22 cellular contexts compared by ENCODE assay signal in the genomic region with DNA sequence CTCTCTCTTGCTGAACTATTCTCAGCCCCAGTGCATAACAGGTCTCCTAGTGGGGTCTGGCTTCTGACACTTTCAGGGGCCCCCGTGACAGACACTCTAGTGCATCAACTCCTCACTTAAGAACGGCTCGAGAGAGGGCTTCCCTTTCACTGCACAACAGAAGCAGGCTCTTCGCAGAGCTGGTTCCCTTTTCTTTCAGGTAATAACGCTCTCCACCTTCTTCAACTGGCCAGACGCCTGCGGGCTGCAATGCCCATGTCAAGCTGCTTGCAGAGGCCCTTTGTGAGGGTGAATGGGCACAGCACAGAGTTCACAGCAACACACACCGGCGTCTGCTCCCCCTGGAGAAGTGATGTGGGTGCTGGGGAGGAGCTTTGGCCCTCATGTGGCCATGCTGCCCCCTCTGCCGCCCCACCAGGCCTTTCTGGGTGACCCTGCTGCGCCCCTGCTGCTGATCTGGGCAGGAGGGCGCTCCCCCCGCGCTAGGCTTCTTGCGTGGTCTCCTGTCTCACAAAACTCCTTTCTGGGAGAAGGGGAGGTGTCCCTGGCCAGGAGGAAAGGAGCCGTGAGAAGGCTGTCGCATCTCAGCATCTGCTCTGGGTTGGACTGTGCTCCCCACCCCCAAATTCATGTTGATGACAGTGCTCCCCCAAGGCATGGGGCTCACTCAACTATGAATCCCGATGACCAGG. TPM values are rescaled to one million over a fixed set of nuclear protein-coding genes. Genes with fewer than 3 reads are reported as not detected.
DNase-seq lines count a peak whose midpoint lies in the region; ATAC-seq, FAIRE-seq and TF ChIP-seq lines count a peak whose summit lies in the region.
"Had no signal": no experiment of that assay in that cellular context is flagged by ENCODE, and none has a peak within 500 bp of the region (broad histone marks: within the 10 kb centered on the region; RNA-seq: fewer than 3 reads in every experiment).

No MANE protein-coding gene starts in this region.

- no peak for TF ChIP-seq POLR2A in GM12878 (IDR thresholded peaks at IDR 0.05; ENCODE audit: low read depth, low read length)

- no peak for TF ChIP-seq RAD21 in GM12878 (IDR thresholded peaks at IDR 0.05; ENCODE audit: insufficient read depth, low read depth, low read length)

- H3K27ac Mint-ChIP-seq in activated CD8-positive, alpha-beta memory T cell treated with anti-CD3 and anti-CD28 coated beads, Interleukin-2, amount 10 ng/mL, durations not matched to agents 7 days and 5 days = peak overlapping the region; percentile 12
- H3K27ac Mint-ChIP-seq in H9 (no peak overlapping the region), chondrocyte (ENCODE audit: unreplicated experiment) (no peak overlapping the region)
- H3K27ac Mint-ChIP-seq: stimulated activated memory B cell treated with anti-CD40 and anti-IgM and Interleukin-4, amounts not matched to agents 10 μg/mL and 1 μg/mL and 100 μg/mL, for 72 hours; T-helper 1 cell treated with Interleukin-12 subunit alpha and Interleukin-12 subunit beta and Interleukin-4 antibody, amounts not matched to agents 30 μg/mL and 1 μg/mL, for 36 hours had no signal

- CTCF ChIA-PET in activated CD8-positive, alpha-beta memory T cell treated with anti-CD3 and anti-CD28 coated beads, Interleukin-2, amount 10 ng/mL, durations not matched to agents 7 days and 5 days (lab: Charles Lee) = no interaction called here
- CTCF ChIA-PET in GM12878 (lab: Yijun Ruan, JAX) = no interaction called here

- peak overlapping the region; percentile 33; the same call in 1 of the 2 replicates for H3K4me3 ChIP-seq in GM12878
- H3K4me3 ChIP-seq in skeletal muscle satellite cell (ENCODE audit: low read length) = no peak overlapping the region
- H3K4me3 ChIP-seq: lung had no signal

- POLR2A ChIA-PET in GM12878 (lab: Charles Lee) = no interaction called here

- in situ Hi-C loops in GM12878 (cut with MboI) = loop anchor here (5.0 kb wide), 1 partner anchor 310 kb away; no protein-coding TSS in a partner anchor

- H3K4me1 Mint-ChIP-seq in activated CD8-positive, alpha-beta memory T cell treated with anti-CD3 and anti-CD28 coated beads, Interleukin-2, amount 10 ng/mL, durations not matched to agents 7 days and 5 days = peaks cover 64% of the 10 kb centered on the region
- peaks cover 15 to 18% of the 10 kb centered on the region in 2 experiments for H3K4me1 Mint-ChIP-seq in H9
- peaks cover 47% of the 10 kb centered on the region for H3K4me1 Mint-ChIP-seq in chondrocyte (ENCODE audit: low read depth)

- no peak overlapping the region for H3K9ac ChIP-seq in H9 (ENCODE audit: extremely low read depth, insufficient read length, low read length)
- peak overlapping the region; percentile 23; the same call in 1 of the 2 replicates for H3K9ac ChIP-seq in GM12878 (ENCODE audit: control insufficient read depth, insufficient read depth, low read length)
- peak overlapping the region; percentile 3 for H3K9ac ChIP-seq in skeletal muscle satellite cell (ENCODE audit: low read depth, low read length)

- H3K18ac ChIP-seq in H9 (ENCODE audit: insufficient read length, low read depth, low read length) = no peak overlapping the region

- H4K20me1 ChIP-seq in H9 (ENCODE audit: control insufficient read depth, insufficient read depth, insufficient read length) = no peaks in the 10 kb centered on the region
- no peaks in the 10 kb centered on the region for H4K20me1 ChIP-seq in GM12878 (ENCODE audit: control insufficient read depth, insufficient read depth)

- no peaks in the 10 kb centered on the region for H3K9me3 ChIP-seq in H9 (ENCODE audit: control insufficient read depth, low read depth, low read length)
- no peaks in the 10 kb centered on the region for H3K9me3 ChIP-seq in GM12878 (replicated peaks; ENCODE audit: control insufficient read depth, insufficient read depth, low read length)
- no peaks in the 10 kb centered on the region for H3K9me3 ChIP-seq in skeletal muscle satellite cell (replicated peaks; ENCODE audit: low read length)

- no peak overlapping the region for H3K23ac ChIP-seq in H9 (ENCODE audit: insufficient read length, low read depth, low read length)

- no peak overlapping the region for H4K91ac ChIP-seq in H9 (ENCODE audit: insufficient read length, low read depth, low read length)

- H3K4me3 Mint-ChIP-seq in activated CD8-positive, alpha-beta memory T cell treated with anti-CD3 and anti-CD28 coated beads, Interleukin-2, amount 10 ng/mL, durations not matched to agents 7 days and 5 days = no peak overlapping the region
- peak overlapping the region; percentile 39 to 63; a peak in 2 of 5 replicates for H3K4me3 Mint-ChIP-seq in H9
- H3K4me3 Mint-ChIP-seq in chondrocyte (ENCODE audit: unreplicated experiment) = no peak overlapping the region
- H3K4me3 Mint-ChIP-seq: stimulated activated memory B cell treated with anti-CD40 and anti-IgM and Interleukin-4, amounts not matched to agents 10 μg/mL and 1 μg/mL and 100 μg/mL, for 72 hours had no signal

- H3K14ac ChIP-seq in H9 (ENCODE audit: insufficient read depth, low read length) = no peak overlapping the region

- no peak overlapping the region for H3K56ac ChIP-seq in H9 (ENCODE audit: insufficient read length, low read depth, low read length)

- H3K36me3 ChIP-seq in GM12878 (ENCODE audit: control insufficient read depth in 2 of 2, insufficient read depth in 2 of 2, low read length in 1 of 2) (peaks cover 13 to 21% of the 10 kb centered on the region in 2 experiments), skeletal muscle satellite cell (ENCODE audit: insufficient read depth, low read length) (peaks cover 23% of the 10 kb centered on the region)

- H2BK20ac ChIP-seq in H9 (ENCODE audit: low read depth, low read length, poor library complexity, severe bottlenecking) = no peak overlapping the region

- H2BK5ac ChIP-seq in H9 (ENCODE audit: insufficient read length, low read length) = no peak overlapping the region

- no peaks in the 10 kb centered on the region for H3K27me3 Mint-ChIP-seq in activated CD8-positive, alpha-beta memory T cell treated with anti-CD3 and anti-CD28 coated beads, Interleukin-2, amount 10 ng/mL, durations not matched to agents 7 days and 5 days
- H3K27me3 Mint-ChIP-seq in H9 (ENCODE audit: low read depth) (no peaks in the 10 kb centered on the region), chondrocyte (ENCODE audit: low read depth) (no peaks in the 10 kb centered on the region)
- H3K27me3 Mint-ChIP-seq: stimulated activated memory B cell treated with anti-CD40 and anti-IgM and Interleukin-4, amounts not matched to agents 10 μg/mL and 1 μg/mL and 100 μg/mL, for 72 hours had no signal

- H3K4me2 ChIP-seq in H9 (ENCODE audit: insufficient read depth, insufficient read length, low read length) (no peak overlapping the region), GM12878 (ENCODE audit: control insufficient read depth, insufficient read depth) (peak overlapping the region; percentile 98), skeletal muscle satellite cell (ENCODE audit: low read length) (peak overlapping the region; percentile 23)

- ATAC-seq in activated CD8-positive, alpha-beta memory T cell treated with anti-CD3 and anti-CD28 coated beads, Interleukin-2, amount 10 ng/mL, durations not matched to agents 7 days and 5 days = no peak
- ATAC-seq in GM12878 = no peak
- ATAC-seq: Right ventricle myocardium inferior; stimulated activated memory B cell treated with anti-CD40 and anti-IgM and Interleukin-4, amounts not matched to agents 10 μg/mL and 1 μg/mL and 100 μg/mL, for 72 hours had no signal

- TF ChIP-seq EP300 in GM12878 (IDR thresholded peaks at IDR 0.05; ENCODE audit: borderline replicate concordance in 1 of 2, control insufficient read depth in 1 of 2, low read depth in 2 of 2, low read length in 2 of 2) = no peak

- no peak overlapping the region for H3K27ac ChIP-seq in H9 (ENCODE audit: insufficient read length, low read depth, low read length)
- no peak overlapping the region for H3K27ac ChIP-seq in GM12878 (ENCODE audit: control insufficient read depth, insufficient read depth)

- no peak overlapping the region for H2AFZ ChIP-seq in H9 (ENCODE audit: low read length)
- H2AFZ ChIP-seq in GM12878 (ENCODE audit: control insufficient read depth, low read depth, low read length) = no peak overlapping the region

- peaks cover 34% of the 10 kb centered on the region for H3K36me3 Mint-ChIP-seq in activated CD8-positive, alpha-beta memory T cell treated with anti-CD3 and anti-CD28 coated beads, Interleukin-2, amount 10 ng/mL, durations not matched to agents 7 days and 5 days
- H3K36me3 Mint-ChIP-seq in H9 (ENCODE audit: insufficient read depth in 1 of 3, low read depth in 3 of 3) (peaks cover 14 to 29% (median 29%) of the 10 kb centered on the region in 3 experiments), chondrocyte (ENCODE audit: low read depth) (peaks cover 2% of the 10 kb centered on the region)

- H3K23me2 ChIP-seq in H9 (ENCODE audit: insufficient read length, low read depth, low read length, poor library complexity, severe bottlenecking) = peaks cover 14% of the 10 kb centered on the region

- H4K5ac ChIP-seq in H9 (ENCODE audit: insufficient read length, low read depth, low read length) = no peak overlapping the region

- RAD21 ChIA-PET in GM12878 (lab: Charles Lee; ENCODE audit: unreplicated experiment) = interaction anchor here (2.0 kb wide), 1 partner anchor 33 kb away, joined by 10 read pairs; no protein-coding TSS in a partner anchor

- DNase-seq in activated CD8-positive, alpha-beta memory T cell treated with anti-CD3 and anti-CD28 coated beads, Interleukin-2, amount 10 ng/mL, durations not matched to agents 7 days and 5 days = no peak
- DNase-seq in activated CD8-positive, alpha-beta memory T cell treated with anti-CD3 and anti-CD28 coated beads for 24 hours = no peak
- DNase-seq in H9 (no peak), GM12878 (ENCODE audit: low read depth, low spot score) (no peak), NCI-H1436 treated with DMSO at 0.1 percent for 48 hours (lab: John Stamatoyannopoulos, UW) (no peak), cerebellum (ENCODE audit: low spot score) (no peak), chondrocyte (ENCODE audit: low spot score) (no peak)
- DNase-seq: activated CD4-positive, CD25-positive, alpha-beta regulatory T cell; activated CD8-positive, alpha-beta memory T cell treated with anti-CD3 and anti-CD28 coated beads, Interleukin-2, amount 50 U/mL, for 48 hours; amniotic stem cell; CD4-positive, alpha-beta memory T cell; MM.1S; NCI-H1694 treated with DMSO at 0.1 percent for 48 hours; NCI-H446 treated with DMSO at 0.1 percent for 48 hours; trophoblast cell had no signal

- no peak overlapping the region for H2BK120ac ChIP-seq in H9 (ENCODE audit: low read depth, low read length, poor library complexity, severe bottlenecking)

- H3T11ph ChIP-seq in H9 (ENCODE audit: low read length) = no peak overlapping the region

- SMC1A ChIA-PET in GM12878 (lab: Charles Lee; ENCODE audit: uncharacterized antibody, unreplicated experiment) = interaction anchor here (0.9 kb wide), 1 partner anchor 24 kb away, joined by 3 read pairs; no protein-coding TSS in a partner anchor

- H2AK5ac ChIP-seq in H9 (ENCODE audit: insufficient read length, low read length) = no peak overlapping the region

- no CpG with 5 or more reads among the region's 18 CpGs for WGBS in H9 (ENCODE audit: extremely low coverage, insufficient read length, low lambda C conversion rate)
- WGBS in GM12878 (ENCODE audit: insufficient coverage, insufficient replicate concordance, low lambda C conversion rate, missing lambda C conversion rate) = 95% methylated on average over 18 of the region's 18 CpGs

- H3K79me1 ChIP-seq in H9 (ENCODE audit: insufficient read depth, low read depth, low read length, poor library complexity, severe bottlenecking) = peaks cover 6% of the 10 kb centered on the region

- no peaks in the 10 kb centered on the region for H3K27me3 ChIP-seq in H9 (ENCODE audit: insufficient read depth, low read length)
- H3K27me3 ChIP-seq in GM12878 (replicated peaks in 1 of 2; ENCODE audit: control insufficient read depth in 2 of 2, insufficient read depth in 2 of 2, low read length in 1 of 2) = no peaks in the 10 kb centered on the region
- H3K27me3 ChIP-seq in skeletal muscle satellite cell (ENCODE audit: control insufficient read depth, insufficient read depth, low read length) = no peaks in the 10 kb centered on the region

- no TSS peak for BruUV-seq in GM12878 (replicated peaks; lab: Mats Ljungman, UMichigan)

- H3K4ac ChIP-seq in H9 (ENCODE audit: low read depth, low read length) = no peak overlapping the region

- H3K9me3 Mint-ChIP-seq in activated CD8-positive, alpha-beta memory T cell treated with anti-CD3 and anti-CD28 coated beads, Interleukin-2, amount 10 ng/mL, durations not matched to agents 7 days and 5 days (ENCODE audit: low read depth) = no peaks in the 10 kb centered on the region
- H3K9me3 Mint-ChIP-seq in H9 = peaks cover 0 to 3% of the 10 kb centered on the region in 2 experiments; a peak in 1 of 5 replicates
- peaks cover 3% of the 10 kb centered on the region for H3K9me3 Mint-ChIP-seq in chondrocyte (ENCODE audit: low read depth)
- H3K9me3 Mint-ChIP-seq: stimulated activated memory B cell treated with anti-CD40 and anti-IgM and Interleukin-4, amounts not matched to agents 10 μg/mL and 1 μg/mL and 100 μg/mL, for 72 hours; T-helper 1 cell treated with Interleukin-12 subunit alpha and Interleukin-12 subunit beta and Interleukin-4 antibody, amounts not matched to agents 30 μg/mL and 1 μg/mL, for 36 hours had no signal

- FAIRE-seq in GM12878 (lab: Jason Lieb, UNC) = no peak
- FAIRE-seq: endometrium, islet of Langerhans had no signal

- H3K4me1 ChIP-seq in H9 (ENCODE audit: insufficient read depth, low read length) = no peaks in the 10 kb centered on the region
- H3K4me1 ChIP-seq in GM12878 (ENCODE audit: control insufficient read depth, insufficient read depth, low read length) = peaks cover 28% of the 10 kb centered on the region
- H3K4me1 ChIP-seq in skeletal muscle satellite cell (ENCODE audit: control insufficient read depth, insufficient read depth, low read length) = peaks cover 68% of the 10 kb centered on the region

- no peak overlapping the region for H4K8ac ChIP-seq in H9 (replicated peaks; ENCODE audit: insufficient read length, low read depth, low read length)

- H2BK15ac ChIP-seq in H9 (ENCODE audit: low read depth, low read length) = no peak overlapping the region

- H2BK12ac ChIP-seq in H9 (ENCODE audit: insufficient read length, low read depth, low read length) = no peak overlapping the region

- no peak for TF ChIP-seq CTCF in H9 (conservative IDR thresholded peaks at IDR 0.05)
- TF ChIP-seq CTCF in GM12878 (IDR thresholded peaks at IDR 0.05 in 2 of 3, conservative IDR thresholded peaks at IDR 0.05 in 1 of 3; ENCODE audit: control insufficient read depth in 2 of 3, extremely low read depth in 1 of 3, insufficient read depth in 1 of 3, low read depth in 3 of 3, low read length in 3 of 3) = no peak
- no peak for TF ChIP-seq CTCF in chondrocyte (IDR thresholded peaks at IDR 0.05)

- H3K79me2 ChIP-seq in H9 (ENCODE audit: insufficient read depth, low read length) (peaks cover 3% of the 10 kb centered on the region; the same call in 1 of the 2 replicates), GM12878 (ENCODE audit: control insufficient read depth, insufficient read depth, low read length) (peaks cover 56% of the 10 kb centered on the region)

- intact Hi-C loops in GM12878 (cut with micrococcal nuclease; ENCODE audit: unreplicated experiment) = loop anchor here (10.0 kb wide), 1 partner anchor 482 kb away; no protein-coding TSS in a partner anchor

RNA-seq across cellular contexts. Expression of gene MRPL36, which starts 2.4 kb away (rescaled TPM):
- total RNA-seq in activated CD8-positive, alpha-beta memory T cell treated with anti-CD3 and anti-CD28 coated beads, Interleukin-2, amount 10 ng/mL, durations not matched to agents 7 days and 5 days = 10 to 100 TPM; 62.0 to 84.7 TPM
- total RNA-seq in H9 (2021) (67.3 and 68.9 TPM in 2 replicates), GM12878 (2014; rRNA removed) (106 and 109 TPM in 2 replicates), GM12878 (2014; rRNA removed; fragmentation: Illumina TruSeq; extraction: Trizol) (86.8 and 103 TPM in 2 replicates), GM12878 (2021) (89.2 and 95.9 TPM in 2 replicates), cerebellum (15.0 TPM), chondrocyte (37.4 to 50.8 TPM (median 48.3 TPM) in 3 replicates)
- 10.8 and 11.5 TPM in 2 replicates for total RNA-seq in GM12878 (2013; cell fraction: nucleolus; rRNA removed)
- polyA plus RNA-seq in GM12878 (2011; ENCODE audit: low read depth) = 83.9 TPM
- polyA plus RNA-seq in GM12878 (2011; rRNA removed) (93.2 and 130 TPM in 2 replicates), GM12878 (2014; fragmentation: Illumina TruSeq; extraction: Trizol) (47.1 and 105 TPM in 2 replicates), GM12878 (2014; fragmentation: Nextera tagmentation; extraction: Ambion mirVana) (100 to 1,000 TPM; 510 to 559 TPM), GM12878 (2014; rRNA removed) (156 and 175 TPM in 2 replicates), GM12878 (2016; fragmentation: Nextera tagmentation; extraction: Ambion mirVana) (100 to 1,000 TPM; 219 to 221 TPM)
- polyA plus RNA-seq in GM12878 (2011; cell fraction: cytosol; rRNA removed) = 93.4 and 134 TPM in 2 replicates
- 68.3 and 75.4 TPM in 2 replicates for polyA plus RNA-seq in GM12878 (2011; cell fraction: nucleus; rRNA removed)
- 82.7 and 85.4 TPM in 2 replicates for polyA plus RNA-seq in GM12878 (2012)
- 47.8 and 60.0 TPM in 2 replicates for polyA minus RNA-seq in GM12878 (2011; rRNA and poly(A)+ RNA removed)
- polyA minus RNA-seq in GM12878 (2011; cell fraction: cytosol; rRNA and poly(A)+ RNA removed) = 21.2 and 24.9 TPM in 2 replicates
- 29.1 and 36.6 TPM in 2 replicates for polyA minus RNA-seq in GM12878 (2011; cell fraction: nucleus; rRNA and poly(A)+ RNA removed)
- 54.8 and 71.0 TPM in 2 replicates for total RNA-seq in skeletal muscle satellite cell (2012; rRNA removed)

RNA-seq across cellular contexts. Expression of gene NDUFS6, which starts 4.0 kb away (rescaled TPM):
- total RNA-seq in activated CD8-positive, alpha-beta memory T cell treated with anti-CD3 and anti-CD28 coated beads, Interleukin-2, amount 10 ng/mL, durations not matched to agents 7 days and 5 days = 10 to 100 TPM; 35.2 to 37.5 TPM
- 62.5 and 63.7 TPM in 2 replicates for total RNA-seq in H9 (2021)
- total RNA-seq in GM12878 (2013; cell fraction: nucleolus; rRNA removed) = 4.4 and 7.1 TPM in 2 replicates
- 55.3 and 57.1 TPM in 2 replicates for total RNA-seq in GM12878 (2014; rRNA removed)
- total RNA-seq in GM12878 (2014; rRNA removed; fragmentation: Illumina TruSeq; extraction: Trizol) = 49.5 and 60.4 TPM in 2 replicates
- 56.4 and 57.5 TPM in 2 replicates for total RNA-seq in GM12878 (2021)
- 14.7 TPM for polyA plus RNA-seq in GM12878 (2011; ENCODE audit: low read depth)
- 35.6 and 38.7 TPM in 2 replicates for polyA plus RNA-seq in GM12878 (2011; rRNA removed)
- 88.2 and 134 TPM in 2 replicates for polyA plus RNA-seq in GM12878 (2011; cell fraction: cytosol; rRNA removed)
- 38.2 and 92.1 TPM in 2 replicates for polyA plus RNA-seq in GM12878 (2011; cell fraction: nucleus; rRNA removed)
- polyA plus RNA-seq in GM12878 (2012) = 47.9 and 84.2 TPM in 2 replicates
- 12.1 and 29.4 TPM in 2 replicates for polyA plus RNA-seq in GM12878 (2014; fragmentation: Illumina TruSeq; extraction: Trizol)
- 10 to 100 TPM; 20.7 to 59.0 TPM for polyA plus RNA-seq in GM12878 (2014; fragmentation: Nextera tagmentation; extraction: Ambion mirVana)
- 80.9 and 98.9 TPM in 2 replicates for polyA plus RNA-seq in GM12878 (2014; rRNA removed)
- 100 to 1,000 TPM; 195 to 213 TPM for polyA plus RNA-seq in GM12878 (2016; fragmentation: Nextera tagmentation; extraction: Ambion mirVana)
- 11.6 and 15.6 TPM in 2 replicates for polyA minus RNA-seq in GM12878 (2011; rRNA and poly(A)+ RNA removed)
- polyA minus RNA-seq in GM12878 (2011; cell fraction: cytosol; rRNA and poly(A)+ RNA removed) = 13.9 and 24.0 TPM in 2 replicates
- 8.9 and 20.6 TPM in 2 replicates for polyA minus RNA-seq in GM12878 (2011; cell fraction: nucleus; rRNA and poly(A)+ RNA removed)
- 28.8 and 35.5 TPM in 2 replicates for total RNA-seq in skeletal muscle satellite cell (2012; rRNA removed)
- total RNA-seq in cerebellum = 13.2 TPM
- total RNA-seq in chondrocyte = 23.7 to 31.3 TPM (median 25.7 TPM) in 3 replicates

Comparison
In these comparisons a context has a peak if more than half of its experiments do, and no peak if none do; other contexts are left out.
1. H3K4me3 Mint-ChIP-seq: peak in H9 (2 of 2); none in activated CD8-positive, alpha-beta memory T cell treated with anti-CD3 and anti-CD28 coated beads, Interleukin-2, amount 10 ng/mL, durations not matched to agents 7 days and 5 days (single experiment) and chondrocyte (single experiment).